14 cellular contexts compared by ENCODE assay signal in genomic region chr9:136921307-136921706, GRCh38. TPM values are rescaled to one million over a fixed set of nuclear protein-coding genes. Genes with fewer than 3 reads are reported as not detected.
A peak's percentile ranks its signal among the peaks of the same experiment; 100 is the strongest.
DNase-seq lines count a peak whose midpoint lies in the region; ATAC-seq and TF ChIP-seq lines count a peak whose summit lies in the region.
"Had no signal": no experiment of that assay in that cellular context is flagged by ENCODE, and none has a peak within 500 bp of the region (broad histone marks: within the 10 kb centered on the region; RNA-seq: fewer than 3 reads in every experiment).

No MANE protein-coding gene starts in this region.

- H3K27me3 ChIP-seq in left ventricle myocardium inferior (ENCODE audit: low read depth) (no peaks in the 10 kb centered on the region), tibial artery (no peaks in the 10 kb centered on the region), thyroid gland (no peaks in the 10 kb centered on the region)

- POLR2A ChIA-PET in RWPE1 (lab: Yijun Ruan, JAX; ENCODE audit: low non-redundant PET), result no interaction called here

- CTCF ChIA-PET in RWPE1 (lab: Yijun Ruan, JAX), result no interaction called here

- H3K4me3 ChIP-seq in left ventricle myocardium inferior, result peak overlapping the region; percentile 4
- H3K4me3 ChIP-seq in tibial artery, result no peak overlapping the region
- no peak overlapping the region for H3K4me3 ChIP-seq in thyroid gland (replicated peaks in 1 of 3)

- TF ChIP-seq CTCF in RWPE1 (conservative IDR thresholded peaks at IDR 0.05; ENCODE audit: low read depth) (no peak), left ventricle myocardium inferior (IDR thresholded peaks at IDR 0.05; ENCODE audit: borderline replicate concordance) (no peak), tibial artery (IDR thresholded peaks at IDR 0.05) (no peak), thyroid gland (IDR thresholded peaks at IDR 0.05) (no peak)

- ATAC-seq in HG03045 (IDR thresholded peaks at IDR 0.05; ENCODE audit: unreplicated experiment), result no peak
- ATAC-seq: CD8-positive, alpha-beta T cell had no signal

- H3K4me1 ChIP-seq in left ventricle myocardium inferior, result peaks cover 52% of the 10 kb centered on the region
- H3K4me1 ChIP-seq in tibial artery, result peaks cover 0 to 53% (median 37%) of the 10 kb centered on the region in 4 donors
- no peaks in the 10 kb centered on the region for H3K4me1 ChIP-seq in thyroid gland
- H3K4me1 ChIP-seq: Caco-2 had no signal

- intact Hi-C loops in left ventricle myocardium inferior (cut with micrococcal nuclease) (loop anchor here (10.0 kb wide), 1 partner anchor 57 kb away; the partner anchor contains the start of gene EDF1), tibial artery (cut with DNase I; ENCODE audit: low total_unique reads) (no loop called here), thyroid gland (cut with DNase I) (no loop called here)

- H3K36me3 ChIP-seq in left ventricle myocardium inferior (peaks cover 54% of the 10 kb centered on the region), tibial artery (peaks cover 7 to 63% (median 36%) of the 10 kb centered on the region in 3 donors), thyroid gland (peaks cover 43 to 46% of the 10 kb centered on the region in 2 donors)

- WGBS in thyroid gland, 2 donors, result 80 to 89% methylated on average over 7 to 8 of the region's 11 CpGs

- no peak for TF ChIP-seq POLR2A in thyroid gland (IDR thresholded peaks at IDR 0.05)

- DNase-seq in RWPE1 (ENCODE audit: low spot score) (no peak), caudate nucleus (lab: John Stamatoyannopoulos, UW) (peak in 14 of 61 donors; percentile 11 to 57 (median 32)), left ventricle myocardium inferior (no peak), tibial artery (no peak), thyroid gland (no peak)
- DNase-seq in stimulated activated CD4-positive, alpha-beta T cell treated with anti-CD3 and anti-CD28 coated beads, Interleukin-12 subunit alpha, Interleukin-12 subunit beta, amount 100 ng/mL, for 4 hours, result no peak
- DNase-seq: Caco-2; CD8-positive, alpha-beta T cell; DND-41; GDM1; HCEC 1CT; HFFc6 had no signal

- H3K9me3 ChIP-seq in left ventricle myocardium inferior (replicated peaks) (no peaks in the 10 kb centered on the region), tibial artery (no peaks in the 10 kb centered on the region), thyroid gland (no peaks in the 10 kb centered on the region)
- H3K9me3 ChIP-seq: Caco-2 had no signal

- H3K27ac ChIP-seq in RWPE1 (peak overlapping the region; percentile 9), caudate nucleus (ENCODE audit: low read depth, low read length) (peak overlapping the region; percentile 85), left ventricle myocardium inferior (replicated peaks) (peak overlapping the region; percentile 81), tibial artery (peak overlapping the region; percentile 78 to 92), thyroid gland (no peak overlapping the region)

RNA-seq across cellular contexts. Expression of gene FBXW5, which starts 23.2 kb away (rescaled TPM):
- total RNA-seq in left ventricle myocardium inferior, result 157 TPM
- total RNA-seq in thyroid gland, result 100 to 1,000 TPM; 138 to 282 (median 203) TPM

RNA-seq across cellular contexts. Expression of gene C8G, which starts 23.7 kb away (rescaled TPM):
- 3.6 TPM for total RNA-seq in left ventricle myocardium inferior
- 1 to 10 TPM in 1 of 4 donors, not detected in 3; 1.8 TPM for total RNA-seq in thyroid gland
- total RNA-seq: CD8-positive, alpha-beta T cell had no signal

RNA-seq across cellular contexts. Expression of gene LCN12, which starts 30.8 kb away (rescaled TPM):
- total RNA-seq in left ventricle myocardium inferior (7.8 TPM), thyroid gland (10 to 100 TPM; 24.3 to 85.0 (median 54.0) TPM)
- total RNA-seq: A673 had no signal

RNA-seq across cellular contexts. Expression of gene TRAF2, which starts 35.0 kb away (rescaled TPM):
- total RNA-seq in left ventricle myocardium inferior, result 10.0 TPM
- 10 to 100 TPM in 3 of 4 donors, 1 to 10 TPM in 1; 9.7 to 18.3 (median 15.4) TPM for total RNA-seq in thyroid gland

RNA-seq across cellular contexts. Expression of gene EDF1, which starts 55.2 kb away (rescaled TPM):
- total RNA-seq in left ventricle myocardium inferior (318 TPM), thyroid gland (100 to 1,000 TPM; 339 to 591 (median 526) TPM)

Comparison
In these comparisons a context has a peak if more than half of its experiments do, and no peak if none do; other contexts are left out.
1. H3K27ac ChIP-seq: peak in RWPE1 (single experiment), caudate nucleus (single experiment), left ventricle myocardium inferior (single experiment) and tibial artery (2 of 2); none in thyroid gland (0 of 3).